Comparison of ENCODE assay signal across 1 cellular context in the genomic region with DNA sequence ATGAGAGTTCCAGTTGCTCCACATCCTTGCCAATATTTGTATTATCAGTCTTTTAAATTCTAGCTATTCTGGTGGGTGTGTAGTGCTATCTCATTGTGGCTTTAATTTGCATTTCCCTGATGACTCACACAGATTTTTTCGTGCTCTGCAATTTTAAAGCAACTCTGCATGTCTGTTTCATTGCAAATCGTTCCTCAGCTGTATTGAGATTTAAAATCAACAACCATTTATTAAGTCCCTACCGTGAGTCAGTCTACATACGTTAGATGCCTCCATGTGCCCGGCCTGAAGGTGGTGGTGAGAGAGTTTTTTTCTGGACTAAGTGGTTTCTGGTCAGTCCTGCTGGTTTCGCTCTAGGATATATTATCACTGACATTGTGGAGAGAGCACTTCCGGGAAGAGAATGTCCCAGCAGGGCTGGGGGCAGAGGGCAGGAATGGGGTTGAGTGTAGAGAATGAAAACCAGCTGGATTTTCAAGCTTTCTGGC.
TF ChIP-seq lines count a peak whose summit lies in the region.

No MANE protein-coding gene starts in this region.

TF ChIP-seq in IMR-90, 13 proteins besides CTCF, POLR2A, EP300 and RAD21 (continued from another document):
- TF ChIP-seq ELK1 (IDR thresholded peaks at IDR 0.05; ENCODE audit: borderline replicate concordance, low read depth, low read length) (no peak), MAFK (IDR thresholded peaks at IDR 0.05; ENCODE audit: low read depth, low read length) (peak; percentile 77), NFE2L2 (IDR thresholded peaks at IDR 0.05; ENCODE audit: low read depth, low read length) (peak; percentile 54; the same call in 1 of the 2 replicates), CEBPB (IDR thresholded peaks at IDR 0.05; ENCODE audit: low read depth, low read length) (peak; percentile 69; the same call in 1 of the 2 replicates)
